8 cellular contexts compared by ENCODE assay signal in the genomic region with DNA sequence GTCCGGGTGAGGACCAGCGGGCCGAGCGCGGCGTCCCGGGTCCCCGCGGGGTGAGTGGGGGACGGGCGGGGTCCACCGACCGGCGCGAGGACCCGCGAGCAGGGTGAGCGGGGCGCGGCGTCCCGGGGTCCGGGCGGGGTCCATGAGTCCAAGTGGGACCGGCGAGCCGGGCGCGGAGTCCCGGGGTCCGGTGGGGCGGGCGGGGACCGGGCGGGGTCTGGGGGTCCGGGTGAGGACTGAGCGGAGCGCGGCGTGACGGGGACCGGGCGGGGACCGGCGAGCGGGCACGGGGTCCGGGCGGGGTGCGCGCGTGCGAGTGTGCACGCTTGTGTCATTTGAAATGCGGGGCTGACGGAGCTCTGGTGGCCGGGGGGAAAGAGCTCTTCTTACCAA. TPM values are rescaled to one million over a fixed set of nuclear protein-coding genes. Genes with fewer than 3 reads are reported as not detected.
DNase-seq lines count a peak whose midpoint lies in the region; ATAC-seq and TF ChIP-seq lines count a peak whose summit lies in the region.
"Had no signal": no experiment of that assay in that cellular context is flagged by ENCODE, and none has a peak within 500 bp of the region (broad histone marks: within the 10 kb centered on the region; RNA-seq: fewer than 3 reads in every experiment).

No MANE protein-coding gene starts in this region.

- peak overlapping the region; percentile 70 for H3K4me3 Mint-ChIP-seq in activated T-helper 1 cell treated with anti-CD3 and anti-CD28 coated beads, Interleukin-12 subunit alpha, Interleukin-12 subunit beta, Interleukin-2, Interleukin-4 antibody, amounts not matched to agents 30 ng/mL and 10 ng/mL and 1 ng/mL, durations not matched to agents 14 hours and 24 hours and 36 hours
- no peak overlapping the region for H3K4me3 Mint-ChIP-seq in Calu3 (ENCODE audit: low read depth, unreplicated experiment)

- TF ChIP-seq CTCF in hepatocyte (IDR thresholded peaks at IDR 0.05; ENCODE audit: poor library complexity), result no peak
- TF ChIP-seq CTCF in smooth muscle cell (IDR thresholded peaks at IDR 0.05; ENCODE audit: borderline replicate concordance, insufficient read depth, poor library complexity, severe bottlenecking), result no peak
- no peak for TF ChIP-seq CTCF in Calu3 (IDR thresholded peaks at IDR 0.05; ENCODE audit: unreplicated experiment)

- peaks cover 16% of the 10 kb centered on the region for H3K4me1 Mint-ChIP-seq in activated T-helper 1 cell treated with anti-CD3 and anti-CD28 coated beads, Interleukin-12 subunit alpha, Interleukin-12 subunit beta, Interleukin-2, Interleukin-4 antibody, amounts not matched to agents 30 ng/mL and 10 ng/mL and 1 ng/mL, durations not matched to agents 14 hours and 24 hours and 36 hours (ENCODE audit: low read depth)
- H3K4me1 Mint-ChIP-seq in Calu3 (ENCODE audit: low read depth, unreplicated experiment), result no peaks in the 10 kb centered on the region

- intact Hi-C loops in activated T-helper 1 cell treated with anti-CD3 and anti-CD28 coated beads, Interleukin-12 subunit alpha, Interleukin-12 subunit beta, Interleukin-2, Interleukin-4 antibody, amounts not matched to agents 30 ng/mL and 10 ng/mL and 1 ng/mL, durations not matched to agents 14 hours and 24 hours and 36 hours (cut with micrococcal nuclease), result loop anchor here (2.0 to 10.0 kb wide), 4 partner anchors 14 to 456 kb away; no protein-coding TSS in a partner anchor
- intact Hi-C loops in Calu3 (cut with micrococcal nuclease; ENCODE audit: unreplicated experiment), result no loop called here

- H3K9me3 Mint-ChIP-seq in activated T-helper 1 cell treated with anti-CD3 and anti-CD28 coated beads, Interleukin-12 subunit alpha, Interleukin-12 subunit beta, Interleukin-2, Interleukin-4 antibody, amounts not matched to agents 30 ng/mL and 10 ng/mL and 1 ng/mL, durations not matched to agents 14 hours and 24 hours and 36 hours, result no peaks in the 10 kb centered on the region
- H3K9me3 Mint-ChIP-seq in Calu3 (ENCODE audit: low read depth, unreplicated experiment), result peaks cover 6% of the 10 kb centered on the region

- peaks cover 82% of the 10 kb centered on the region for H3K27me3 Mint-ChIP-seq in activated T-helper 1 cell treated with anti-CD3 and anti-CD28 coated beads, Interleukin-12 subunit alpha, Interleukin-12 subunit beta, Interleukin-2, Interleukin-4 antibody, amounts not matched to agents 30 ng/mL and 10 ng/mL and 1 ng/mL, durations not matched to agents 14 hours and 24 hours and 36 hours (ENCODE audit: insufficient read depth)
- H3K27me3 Mint-ChIP-seq in Calu3 (ENCODE audit: unreplicated experiment), result peaks cover 3% of the 10 kb centered on the region

- H3K9me2 ChIP-seq in hepatocyte (replicated peaks; ENCODE audit: insufficient read depth), result no peaks in the 10 kb centered on the region

- ATAC-seq in HG03045 (IDR thresholded peaks at IDR 0.05; ENCODE audit: unreplicated experiment) (peak; percentile 14), HG03342 (IDR thresholded peaks at IDR 0.05; ENCODE audit: unreplicated experiment) (no peak), HG03565 (IDR thresholded peaks at IDR 0.05; ENCODE audit: unreplicated experiment) (no peak)
- ATAC-seq: Panc1 had no signal

- H3K27ac Mint-ChIP-seq in activated T-helper 1 cell treated with anti-CD3 and anti-CD28 coated beads, Interleukin-12 subunit alpha, Interleukin-12 subunit beta, Interleukin-2, Interleukin-4 antibody, amounts not matched to agents 30 ng/mL and 10 ng/mL and 1 ng/mL, durations not matched to agents 14 hours and 24 hours and 36 hours, result peak overlapping the region; percentile 6
- no peak overlapping the region for H3K27ac Mint-ChIP-seq in Calu3 (ENCODE audit: unreplicated experiment)

- H2AFZ ChIP-seq in hepatocyte (peak overlapping the region; percentile 74), smooth muscle cell (ENCODE audit: low read depth) (peak overlapping the region; percentile 85)

- H3K27me3 ChIP-seq in hepatocyte (peaks cover 66% of the 10 kb centered on the region), smooth muscle cell (ENCODE audit: low read depth) (peaks cover 82% of the 10 kb centered on the region)

- CTCF ChIA-PET in Calu3 (lab: Charles Lee), result no interaction called here

- 0% methylated on average over 4 of the region's 57 CpGs for WGBS in hepatocyte (ENCODE audit: low lambda C conversion rate, missing lambda C conversion rate)
- 0% methylated on average over 12 of the region's 57 CpGs for WGBS in smooth muscle cell (ENCODE audit: low lambda C conversion rate)

- peaks cover 5% of the 10 kb centered on the region for H3K79me2 ChIP-seq in hepatocyte
- H3K79me2 ChIP-seq in smooth muscle cell (ENCODE audit: low read depth), result no peaks in the 10 kb centered on the region

- H3K36me3 ChIP-seq in hepatocyte (replicated peaks; ENCODE audit: insufficient read depth, low read depth), result no peaks in the 10 kb centered on the region
- no peaks in the 10 kb centered on the region for H3K36me3 ChIP-seq in smooth muscle cell (ENCODE audit: low read depth)

- H3K27ac ChIP-seq in hepatocyte, result peak overlapping the region; percentile 80
- H3K27ac ChIP-seq in smooth muscle cell (ENCODE audit: low read depth), result no peak overlapping the region

- no peaks in the 10 kb centered on the region for H3K9me3 ChIP-seq in hepatocyte (ENCODE audit: low read depth)
- no peaks in the 10 kb centered on the region for H3K9me3 ChIP-seq in smooth muscle cell (replicated peaks; ENCODE audit: low read depth)

- H3K4me2 ChIP-seq in hepatocyte, result peak overlapping the region; percentile 93
- peak overlapping the region; percentile 93 for H3K4me2 ChIP-seq in smooth muscle cell

- no peaks in the 10 kb centered on the region for H3K36me3 Mint-ChIP-seq in activated T-helper 1 cell treated with anti-CD3 and anti-CD28 coated beads, Interleukin-12 subunit alpha, Interleukin-12 subunit beta, Interleukin-2, Interleukin-4 antibody, amounts not matched to agents 30 ng/mL and 10 ng/mL and 1 ng/mL, durations not matched to agents 14 hours and 24 hours and 36 hours (ENCODE audit: low read depth)
- no peaks in the 10 kb centered on the region for H3K36me3 Mint-ChIP-seq in Calu3 (ENCODE audit: insufficient read depth, unreplicated experiment)

- no peaks in the 10 kb centered on the region for H3F3A ChIP-seq in smooth muscle cell (ENCODE audit: low read depth)

- BruUV-seq in Calu3 (replicated peaks; lab: Mats Ljungman, UMichigan), result no TSS peak

- no peaks in the 10 kb centered on the region for H3K4me1 ChIP-seq in hepatocyte (ENCODE audit: insufficient read depth)
- peaks cover 33% of the 10 kb centered on the region for H3K4me1 ChIP-seq in smooth muscle cell (ENCODE audit: low read depth)

- H3K4me3 ChIP-seq in hepatocyte (peak overlapping the region; percentile 30), smooth muscle cell (peak overlapping the region; percentile 70)

- no peak for DNase-seq in activated T-helper 1 cell treated with anti-CD3 and anti-CD28 coated beads, Interleukin-12 subunit alpha, Interleukin-12 subunit beta, Interleukin-2, Interleukin-4 antibody, amounts not matched to agents 30 ng/mL and 10 ng/mL and 1 ng/mL, durations not matched to agents 14 hours and 24 hours and 36 hours (ENCODE audit: low spot score)
- peak; percentile 20 for DNase-seq in hepatocyte (ENCODE audit: low spot score)
- DNase-seq in smooth muscle cell (lab: John Stamatoyannopoulos, UW; ENCODE audit: unreplicated experiment), result no peak
- no peak for DNase-seq in Calu3

- no peak overlapping the region for H3K9ac ChIP-seq in smooth muscle cell (ENCODE audit: low read depth)

- no peaks in the 10 kb centered on the region for H4K20me1 ChIP-seq in hepatocyte (ENCODE audit: insufficient read depth, poor library complexity, severe bottlenecking)
- no peaks in the 10 kb centered on the region for H4K20me1 ChIP-seq in smooth muscle cell (ENCODE audit: low read depth)

RNA-seq across cellular contexts. Expression of a gene that starts 0.8 kb away (rescaled TPM):
- total RNA-seq in activated T-helper 1 cell treated with anti-CD3 and anti-CD28 coated beads, Interleukin-12 subunit alpha, Interleukin-12 subunit beta, Interleukin-2, Interleukin-4 antibody, amounts not matched to agents 30 ng/mL and 10 ng/mL and 1 ng/mL, durations not matched to agents 14 hours and 24 hours and 36 hours, result 110 and 111 TPM in 2 replicates
- total RNA-seq in hepatocyte, result 13.0 and 16.6 TPM in 2 replicates
- 25.9 and 26.9 TPM in 2 replicates for polyA plus RNA-seq in hepatocyte
- 1.4 and 4.7 TPM in 2 replicates for total RNA-seq in smooth muscle cell
- polyA plus RNA-seq in smooth muscle cell, result 2.9 and 3.0 TPM in 2 replicates
- total RNA-seq in Calu3 (2022), result not detected in 2 replicates
